In the genomic region with DNA sequence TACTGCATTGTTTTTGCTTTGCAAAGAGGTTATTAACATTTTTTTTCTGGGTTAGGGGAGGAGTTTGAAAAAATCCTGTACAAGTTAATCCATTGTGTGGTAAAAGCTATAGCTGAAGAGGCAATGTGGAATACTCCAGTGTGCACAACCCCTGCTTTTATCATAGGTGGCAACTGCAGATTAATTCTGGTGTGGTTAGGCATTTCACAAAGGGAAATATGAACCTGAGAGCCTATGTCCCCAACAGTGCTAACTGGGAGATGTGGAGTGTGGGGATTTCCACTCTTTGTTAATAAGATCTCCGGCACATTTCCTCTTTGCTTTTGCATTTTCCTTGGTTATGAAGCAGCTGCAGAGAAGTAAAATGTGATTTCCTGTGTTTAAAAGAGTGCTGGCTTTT, we compare ENCODE assay signal across 7 cellular contexts. TPM values are rescaled to one million over a fixed set of nuclear protein-coding genes. Genes with fewer than 3 reads are reported as not detected.
DNase-seq lines count a peak whose midpoint lies in the region; ATAC-seq and TF ChIP-seq lines count a peak whose summit lies in the region.

No MANE protein-coding gene starts in this region.

- no peaks in the 10 kb centered on the region for H3K27me3 Mint-ChIP-seq in dendritic cell treated with granulocyte-macrophage colony-stimulating factor and Interleukin-4, amounts not matched to agents 40 ng/mL and 50 ng/mL, for 4 days
- H3K27me3 Mint-ChIP-seq in osteocyte (ENCODE audit: unreplicated experiment): no peaks in the 10 kb centered on the region

- H3K4me3 Mint-ChIP-seq in dendritic cell treated with granulocyte-macrophage colony-stimulating factor and Interleukin-4, amounts not matched to agents 40 ng/mL and 50 ng/mL, for 4 days: no peak overlapping the region
- H3K4me3 Mint-ChIP-seq in osteocyte (ENCODE audit: unreplicated experiment): peak overlapping the region; percentile 12

- peak; percentile 50 for ATAC-seq in GM18511 (IDR thresholded peaks at IDR 0.05; ENCODE audit: unreplicated experiment)

- TF ChIP-seq CTCF in osteocyte (IDR thresholded peaks at IDR 0.05): no peak

- H3K36me3 Mint-ChIP-seq in dendritic cell treated with granulocyte-macrophage colony-stimulating factor and Interleukin-4, amounts not matched to agents 40 ng/mL and 50 ng/mL, for 4 days (ENCODE audit: low read depth): peaks cover 45% of the 10 kb centered on the region
- peaks cover 14% of the 10 kb centered on the region for H3K36me3 Mint-ChIP-seq in osteocyte (ENCODE audit: unreplicated experiment)

- H3K27ac Mint-ChIP-seq in dendritic cell treated with granulocyte-macrophage colony-stimulating factor and Interleukin-4, amounts not matched to agents 40 ng/mL and 50 ng/mL, for 4 days: peak overlapping the region; percentile 33
- H3K27ac Mint-ChIP-seq in osteocyte (ENCODE audit: unreplicated experiment): peak overlapping the region; percentile 77

- DNase-seq in NCI-H2107 (lab: John Stamatoyannopoulos, UW): peak; percentile 50
- no peak for DNase-seq in osteocyte (ENCODE audit: extremely low spot score, unreplicated experiment)
- no peak for DNase-seq in dedifferentiated amniotic fluid mesenchymal stem cell (ENCODE audit: extremely low spot score)
- DNase-seq in NCI-H748 treated with DMSO at 0.1 percent for 48 hours (lab: John Stamatoyannopoulos, UW): no peak
- no peak for DNase-seq in hepatic stellate cell (ENCODE audit: low spot score)

- no peaks in the 10 kb centered on the region for H3K9me3 Mint-ChIP-seq in dendritic cell treated with granulocyte-macrophage colony-stimulating factor and Interleukin-4, amounts not matched to agents 40 ng/mL and 50 ng/mL, for 4 days
- H3K9me3 Mint-ChIP-seq in osteocyte (ENCODE audit: unreplicated experiment): no peaks in the 10 kb centered on the region

- intact Hi-C loops in dendritic cell treated with granulocyte-macrophage colony-stimulating factor and Interleukin-4, amounts not matched to agents 40 ng/mL and 50 ng/mL, for 4 days (cut with micrococcal nuclease): no loop called here

- peaks cover 14% of the 10 kb centered on the region for H3K4me1 Mint-ChIP-seq in dendritic cell treated with granulocyte-macrophage colony-stimulating factor and Interleukin-4, amounts not matched to agents 40 ng/mL and 50 ng/mL, for 4 days (ENCODE audit: low read depth)
- peaks cover 31% of the 10 kb centered on the region for H3K4me1 Mint-ChIP-seq in osteocyte (ENCODE audit: unreplicated experiment)

RNA-seq across cellular contexts. Expression of gene PRORP, which starts 33.6 kb away (rescaled TPM):
- total RNA-seq in osteocyte: 28.3 and 31.1 TPM in 2 replicates

RNA-seq across cellular contexts. Expression of gene PPP2R3C, which starts 34.2 kb away (rescaled TPM):
- 33.1 and 36.9 TPM in 2 replicates for total RNA-seq in osteocyte
